Comparison of ENCODE assay signal across 18 cellular contexts in the genomic region with DNA sequence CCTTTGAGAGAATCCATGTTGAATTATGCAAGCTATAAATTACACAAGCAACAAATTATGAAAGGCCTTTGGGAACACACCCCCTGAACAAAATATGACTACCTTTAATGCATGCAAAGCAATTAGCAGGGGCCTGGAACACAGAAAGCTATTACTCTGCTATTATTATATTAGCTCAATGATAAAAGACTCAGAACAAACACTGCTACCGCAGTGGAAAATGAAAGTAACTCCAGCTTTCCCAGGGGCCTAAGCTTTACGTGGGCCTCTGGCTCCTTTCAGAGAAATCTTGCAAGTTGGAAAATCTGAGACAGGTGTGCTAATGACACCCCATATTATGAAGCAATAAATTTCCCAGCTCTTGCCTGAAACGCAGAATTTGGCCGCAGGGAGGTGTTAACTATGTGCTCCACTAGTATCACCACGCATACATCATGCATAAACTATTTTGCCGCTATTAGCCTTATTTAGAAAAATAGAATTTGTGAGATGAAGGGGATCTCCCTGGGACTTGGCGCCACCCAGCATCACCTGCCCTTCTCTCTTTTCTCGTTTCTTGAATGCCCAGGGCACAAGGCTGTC.
DNase-seq lines count a peak whose midpoint lies in the region; ATAC-seq, FAIRE-seq and TF ChIP-seq lines count a peak whose summit lies in the region.
"Had no signal": no experiment of that assay in that cellular context is flagged by ENCODE, and none has a peak within 500 bp of the region (broad histone marks: within the 10 kb centered on the region; RNA-seq: fewer than 3 reads in every experiment).

No MANE protein-coding gene starts in this region.

- TF ChIP-seq EP300 in SK-N-SH (IDR thresholded peaks at IDR 0.05; ENCODE audit: borderline replicate concordance in 1 of 2, low read depth in 1 of 2, low read length in 1 of 2), result no peak

- POLR2A ChIA-PET in SK-N-SH (lab: Yijun Ruan, JAX), result no interaction called here

- CTCF ChIA-PET in SK-N-SH (lab: Yijun Ruan, JAX), result interaction anchor here (1.0 kb wide), 1 partner anchor 444 kb away, joined by 3 read pairs; no protein-coding TSS in a partner anchor

- no peaks in the 10 kb centered on the region for H3K9me3 ChIP-seq in BE2C
- H3K9me3 ChIP-seq in SK-N-SH, result no peaks in the 10 kb centered on the region
- no peaks in the 10 kb centered on the region for H3K9me3 ChIP-seq in spleen
- H3K9me3 ChIP-seq: A549 had no signal

- H3F3A ChIP-seq in SK-N-SH (replicated peaks; ENCODE audit: insufficient read depth), result no peaks in the 10 kb centered on the region

- no peak overlapping the region for H3K9ac ChIP-seq in SK-N-SH
- H3K9ac ChIP-seq: GM23248 had no signal

- no peaks in the 10 kb centered on the region for H4K20me1 ChIP-seq in SK-N-SH (ENCODE audit: insufficient read depth)

- H3K27ac ChIP-seq in SK-N-SH (ENCODE audit: low read depth in 2 of 2, low read length in 1 of 2) (peak overlapping the region in 1 of 2 experiments; percentile 28; a peak in 1 of 4 replicates), spleen (no peak overlapping the region)
- H3K27ac ChIP-seq: A549, GM23248 had no signal

- WGBS in SK-N-SH (ENCODE audit: low lambda C conversion rate), result 63% methylated on average over 8 of the region's 8 CpGs
- WGBS in spleen, 5 donors, result 75 to 80% (median 78%) methylated on average over 8 of the region's 8 CpGs

- no peaks in the 10 kb centered on the region for H3K9me2 ChIP-seq in SK-N-SH

- no peaks in the 10 kb centered on the region for H3K4me1 ChIP-seq in BE2C
- H3K4me1 ChIP-seq in SK-N-SH (ENCODE audit: control insufficient read depth in 1 of 2, insufficient read depth in 2 of 2, low read depth in 1 of 2, low read length in 1 of 2), result peaks cover 0 to 7% of the 10 kb centered on the region in 2 experiments; a peak in 1 of 4 replicates
- no peaks in the 10 kb centered on the region for H3K4me1 ChIP-seq in spleen
- H3K4me1 ChIP-seq: A549 had no signal

- ATAC-seq in GM19467 (IDR thresholded peaks at IDR 0.05; ENCODE audit: unreplicated experiment), result no peak
- ATAC-seq: A549 had no signal

- no peak overlapping the region for H2AFZ ChIP-seq in SK-N-SH (ENCODE audit: low read depth)
- H2AFZ ChIP-seq: GM23248 had no signal

- H3K36me3 ChIP-seq in BE2C (no peaks in the 10 kb centered on the region), SK-N-SH (replicated peaks in 1 of 2; ENCODE audit: control insufficient read depth in 1 of 2, insufficient read depth in 2 of 2, low read length in 1 of 2) (no peaks in the 10 kb centered on the region), spleen (no peaks in the 10 kb centered on the region)

- FAIRE-seq in islet of Langerhans (lab: Jason Lieb, UNC), result peak; percentile 94
- FAIRE-seq: A549, GM18507 had no signal

- no peak for TF ChIP-seq POLR2A in spleen (IDR thresholded peaks at IDR 0.05)

- no peak overlapping the region for H3K4me2 ChIP-seq in SK-N-SH
- H3K4me2 ChIP-seq: A549 had no signal

- H3K27me3 ChIP-seq in BE2C (no peaks in the 10 kb centered on the region), SK-N-SH (ENCODE audit: insufficient read depth) (no peaks in the 10 kb centered on the region), spleen (replicated peaks in 1 of 7) (no peaks in the 10 kb centered on the region)

- no peak overlapping the region for H3K4me3 ChIP-seq in BE2C (ENCODE audit: low read depth, low read length)
- H3K4me3 ChIP-seq in SK-N-SH (ENCODE audit: low read depth in 2 of 2, low read length in 1 of 2), result no peak overlapping the region
- H3K4me3 ChIP-seq in spleen, result no peak overlapping the region
- H3K4me3 ChIP-seq: A549, GM23248 had no signal

- intact Hi-C loops in spleen (cut with DNase I; ENCODE audit: low total_unique reads), result no loop called here

- 0 out of 2 replicates have a peak, but pooled peaks have one; percentile 4 for TF ChIP-seq RAD21 in SK-N-SH (IDR thresholded peaks at IDR 0.05; ENCODE audit: low read length)

- DNase-seq in BE2C (peak; percentile 3), NCI-H1105 treated with DMSO at 0.1 percent for 48 hours (lab: John Stamatoyannopoulos, UW) (peak; percentile 78), SK-N-SH (peak; percentile 14), spleen (no peak), T-helper 1 cell (no peak)
- DNase-seq: COR-L47, DMS153, GM23248, NCI-H1048, NCI-H2029 treated with DMSO at 0.1 percent for 48 hours, NCI-H226, NCI-H526 treated with DMSO at 0.1 percent for 48 hours, SIG-M5, SW 1271 had no signal

- H3K79me2 ChIP-seq in SK-N-SH (ENCODE audit: insufficient read depth), result no peaks in the 10 kb centered on the region

- TF ChIP-seq CTCF in BE2C (IDR thresholded peaks at IDR 0.05; ENCODE audit: low read depth, low read length) (no peak), SK-N-SH (IDR thresholded peaks at IDR 0.05) (no peak), spleen (IDR thresholded peaks at IDR 0.05 in 8 of 11, conservative IDR thresholded peaks at IDR 0.05 in 3 of 11) (no peak)

TF ChIP-seq in SK-N-SH, 30 proteins besides CTCF, POLR2A, EP300 and RAD21:
- no peak for TF ChIP-seq RFX5 (IDR thresholded peaks at IDR 0.05; ENCODE audit: low read length)
- TF ChIP-seq SMC3 (IDR thresholded peaks at IDR 0.05; ENCODE audit: low read depth, low read length), result no peak
- TF ChIP-seq ELF1 (IDR thresholded peaks at IDR 0.05), result no peak
- no peak for TF ChIP-seq SIN3A (IDR thresholded peaks at IDR 0.05; ENCODE audit: borderline replicate concordance, low read depth, low read length)
- TF ChIP-seq FOXJ3 (CRISPR knock-in tag; IDR thresholded peaks at IDR 0.05), result no peak
TF ChIP-seq in SK-N-SH: peak in this region for 0.

Comparison
In these comparisons a context has a peak if more than half of its experiments do, and no peak if none do; other contexts are left out.
1. DNase-seq: peak in BE2C (single experiment), NCI-H1105 treated with DMSO at 0.1 percent for 48 hours (single experiment) and SK-N-SH (single experiment); none in spleen (single experiment) and T-helper 1 cell (0 of 5).